ENCODE assay signal across 8 cellular contexts in the genomic region with DNA sequence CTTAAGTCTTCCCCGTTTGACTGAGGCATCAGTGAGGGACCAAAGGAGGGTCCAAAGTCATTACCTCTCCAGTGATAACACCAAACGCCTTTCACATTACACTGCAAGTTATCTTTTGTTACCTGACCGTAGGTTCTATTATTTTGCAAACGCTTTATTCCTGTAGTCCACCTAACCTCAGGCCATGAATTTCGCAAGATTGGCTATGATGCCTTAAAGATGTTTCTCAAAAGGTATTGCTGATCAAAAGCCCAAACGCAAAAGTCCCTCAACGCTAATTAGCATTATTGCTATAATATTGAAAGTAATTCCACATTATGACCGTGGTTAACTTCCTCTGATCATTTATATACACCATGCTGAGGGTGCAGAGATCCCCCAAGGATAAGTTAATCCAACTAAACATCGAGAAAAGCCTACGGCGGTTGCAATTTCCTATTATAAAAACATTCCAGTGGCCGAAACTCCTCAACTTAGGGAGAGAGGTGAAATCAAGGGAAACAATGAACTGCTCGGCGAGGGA.
DNase-seq lines count a peak whose midpoint lies in the region; ATAC-seq and TF ChIP-seq lines count a peak whose summit lies in the region.

No MANE protein-coding gene starts in this region.

- peaks cover 19% of the 10 kb centered on the region for H3K4me1 ChIP-seq in DOHH2 (ENCODE audit: control insufficient read depth, low read length)

- peaks cover 53% of the 10 kb centered on the region for H3K36me3 ChIP-seq in DOHH2 (ENCODE audit: control insufficient read depth, low read length)

- H3K9me3 Mint-ChIP-seq in memory B cell = no peaks in the 10 kb centered on the region

- peaks cover 6% of the 10 kb centered on the region for H3K4me1 Mint-ChIP-seq in memory B cell

- H3K4me3 Mint-ChIP-seq in memory B cell = peak overlapping the region; percentile 96

- peak overlapping the region; percentile 80 for H3K4me3 ChIP-seq in DOHH2 (ENCODE audit: low read length)
- peak overlapping the region; percentile 76 for H3K4me3 ChIP-seq in HL-60 (replicated peaks; ENCODE audit: insufficient read depth, low read length)
- peak overlapping the region; percentile 87 for H3K4me3 ChIP-seq in astrocyte of the cerebellum (ENCODE audit: low read depth, low read length)

- no peak for DNase-seq in HL-60 (ENCODE audit: low read depth in 1 of 2, low spot score in 1 of 2)
- no peak for DNase-seq in astrocyte of the cerebellum (ENCODE audit: low read depth)
- DNase-seq in memory B cell (ENCODE audit: low spot score in 2 of 2) = no peak
- no peak for DNase-seq in NCI-H510A (lab: John Stamatoyannopoulos, UW)
- no peak for DNase-seq in NCI-H1694 (lab: John Stamatoyannopoulos, UW)

- H3K9me2 ChIP-seq in DOHH2 (replicated peaks; ENCODE audit: control insufficient read depth, low read length) = no peaks in the 10 kb centered on the region

- peak overlapping the region; percentile 59 for H3K4me2 ChIP-seq in DOHH2 (ENCODE audit: low read length)

- H3F3A ChIP-seq in DOHH2 (ENCODE audit: control insufficient read depth, insufficient read depth) = peaks cover 4% of the 10 kb centered on the region; the same call in 1 of the 2 replicates

- peak overlapping the region; percentile 78 for H3K27ac Mint-ChIP-seq in memory B cell

- H3K36me3 Mint-ChIP-seq in memory B cell = peaks cover 2% of the 10 kb centered on the region

- H3K27ac ChIP-seq in DOHH2 (ENCODE audit: low read depth, low read length) (peak overlapping the region; percentile 78), HL-60 (replicated peaks) (peak overlapping the region; percentile 85)

- ATAC-seq in memory B cell (ENCODE audit: low read depth) (no peak), HG03571 (IDR thresholded peaks at IDR 0.05; ENCODE audit: unreplicated experiment) (no peak), HG02798 (IDR thresholded peaks at IDR 0.05; ENCODE audit: poor library complexity, unreplicated experiment) (no peak)

- H3K27me3 Mint-ChIP-seq in memory B cell = no peaks in the 10 kb centered on the region

- H3K79me2 ChIP-seq in DOHH2 (ENCODE audit: control insufficient read depth, low read length) = peaks cover 57% of the 10 kb centered on the region

- H3K27me3 ChIP-seq in DOHH2 (ENCODE audit: control insufficient read depth, low read length) (no peaks in the 10 kb centered on the region), HL-60 (ENCODE audit: insufficient read depth, poor library complexity, severe bottlenecking) (no peaks in the 10 kb centered on the region)

- no peaks in the 10 kb centered on the region for H3K9me3 ChIP-seq in DOHH2 (ENCODE audit: control insufficient read depth, insufficient read depth, low read length)

- TF ChIP-seq CTCF in DOHH2 (IDR thresholded peaks at IDR 0.05; ENCODE audit: low read depth, low read length, poor library complexity, severe bottlenecking) (no peak), HL-60 (IDR thresholded peaks at IDR 0.05; ENCODE audit: insufficient read depth, low read length) (no peak), astrocyte of the cerebellum (IDR thresholded peaks at IDR 0.05; ENCODE audit: low read depth, low read length, missing control alignments) (no peak)

- H4K20me1 ChIP-seq in DOHH2 (ENCODE audit: control insufficient read depth, insufficient read depth, low read depth, low read length) = peaks cover 4% of the 10 kb centered on the region; the same call in 1 of the 2 replicates

- in situ Hi-C loops in astrocyte of the cerebellum (cut with HindIII; ENCODE audit: low sequenced_read_pairs) = no loop called here
